1 cellular context compared by ENCODE assay signal in the genomic region with DNA sequence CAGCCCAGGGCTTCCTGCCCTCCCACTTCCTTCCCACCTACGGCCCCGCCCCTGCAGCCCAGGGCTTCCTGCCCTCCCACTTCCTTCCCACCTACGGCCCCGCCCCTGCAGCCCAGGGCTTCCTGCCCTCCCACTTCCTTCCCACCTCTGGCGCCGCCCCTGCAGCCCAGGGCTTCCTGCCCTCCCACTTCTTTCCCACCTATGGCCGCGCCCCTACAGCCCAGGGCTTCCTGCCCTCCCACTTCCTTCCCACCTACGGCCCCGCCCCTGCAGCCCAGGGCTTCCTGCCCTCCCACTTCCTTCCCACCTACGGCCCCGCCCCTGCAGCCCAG.
TF ChIP-seq lines count a peak whose summit lies in the region.
"Not testable (repeated sequence)": the region's sequence is repeated elsewhere in the genome, so short reads cannot be mapped to it uniquely, and the experiment has no call there.

No MANE protein-coding gene starts in this region.

TF ChIP-seq in K562, 482 proteins besides CTCF, POLR2A, EP300 and RAD21:
- TF ChIP-seq VEZF1 (CRISPR knock-in tag; IDR thresholded peaks at IDR 0.05): peak; percentile 93
- peak; percentile 99 to 100; a peak in 2 of 4 replicates for TF ChIP-seq ETV6 (IDR thresholded peaks at IDR 0.05; ENCODE audit: borderline replicate concordance in 1 of 2, low read depth in 2 of 2, low read length in 1 of 2)
- TF ChIP-seq ETV6 (CRISPR knock-in tag; IDR thresholded peaks at IDR 0.05; ENCODE audit: borderline replicate concordance); ZNF740 (CRISPR knock-in tag; IDR thresholded peaks at IDR 0.05): not testable (repeated sequence)
- peak; percentile 76 for TF ChIP-seq POLR2G (IDR thresholded peaks at IDR 0.05; ENCODE audit: low read depth, low read length)
- peak; percentile 81; the same call in 1 of the 2 replicates for TF ChIP-seq SPI1 (IDR thresholded peaks at IDR 0.05; ENCODE audit: borderline replicate concordance, low read depth, low read length)
- TF ChIP-seq ZBTB7A (IDR thresholded peaks at IDR 0.05; ENCODE audit: borderline replicate concordance, control insufficient read depth, low read depth, low read length): 0 out of 2 replicates have a peak, but pooled peaks have one; percentile 11
- TF ChIP-seq ZNF740 (tag; IDR thresholded peaks at IDR 0.05): peak in 1 of 2 experiments; percentile 53; a peak in 2 of 4 replicates
- peak in 1 of 2 experiments; percentile 90; a peak in 1 of 4 replicates for TF ChIP-seq SIN3A (IDR thresholded peaks at IDR 0.05; ENCODE audit: borderline replicate concordance in 2 of 2, control insufficient read depth in 1 of 2, low read depth in 2 of 2, low read length in 2 of 2)
- TF ChIP-seq KDM4B (IDR thresholded peaks at IDR 0.05; ENCODE audit: borderline replicate concordance in 2 of 2, low read depth in 1 of 2): peak in 1 of 2 experiments; percentile 83; a peak in 1 of 4 replicates
- peak; percentile 32 for TF ChIP-seq CCNT2 (IDR thresholded peaks at IDR 0.05; ENCODE audit: borderline replicate concordance, extremely low read depth, insufficient read length, low read depth, low read length)
- peak; percentile 80 for TF ChIP-seq ELF1 (tag; IDR thresholded peaks at IDR 0.05)
- peak; percentile 96 for TF ChIP-seq EGR1 (conservative IDR thresholded peaks at IDR 0.05)
- TF ChIP-seq RNF2 (IDR thresholded peaks at IDR 0.05): 0 out of 2 replicates have a peak, but pooled peaks have one; percentile 17
- peak; percentile 34 for TF ChIP-seq HMGN3 (IDR thresholded peaks at IDR 0.05; ENCODE audit: borderline replicate concordance, extremely low read depth, insufficient read length, low read depth, low read length)
- peak in 1 of 3 experiments; percentile 45 for TF ChIP-seq YY1 (IDR thresholded peaks at IDR 0.05; ENCODE audit: borderline replicate concordance in 1 of 3, control insufficient read depth in 1 of 3, extremely low read depth in 1 of 3, insufficient read depth in 3 of 3, insufficient read length in 1 of 3, insufficient replicate concordance in 2 of 3, low read depth in 1 of 3, low read length in 2 of 3)
- peak; percentile 86 for TF ChIP-seq GABPA (tag; conservative IDR thresholded peaks at IDR 0.05; ENCODE audit: low read depth)
- peak; percentile 86 for TF ChIP-seq MBD2 (IDR thresholded peaks at IDR 0.05; ENCODE audit: borderline replicate concordance, low read depth)
TF ChIP-seq in K562: peak in this region for 16; not testable (repeated sequence) for 466.
